In genomic region chr15:92583311-92584034, GRCh38 we compare ENCODE assay signal across 25 cellular contexts.
"Had no signal": no experiment of that assay in that cellular context is flagged by ENCODE, and none has a peak within 500 bp of the region (broad histone marks: within the 10 kb centered on the region; RNA-seq: fewer than 3 reads in every experiment).

No MANE protein-coding gene starts in this region.

- H3K36me3 Mint-ChIP-seq: naive thymus-derived CD8-positive, alpha-beta T cell; neural progenitor cell; stimulated activated naive B cell treated with anti-CD40 and anti-IgM and Interleukin-4, amounts not matched to agents 10 μg/mL and 1 μg/mL and 100 μg/mL, for 72 hours had no signal

- H3K9me3 ChIP-seq: lower lobe of right lung, neutrophil, psoas muscle, right lobe of liver, stomach, testis, thyroid gland, transverse colon, upper lobe of left lung had no signal

- ATAC-seq: lower lobe of right lung; naive thymus-derived CD8-positive, alpha-beta T cell; right lobe of liver; stimulated activated naive B cell treated with anti-CD40 and anti-IgM and Interleukin-4, amounts not matched to agents 10 μg/mL and 1 μg/mL and 100 μg/mL, for 72 hours; stimulated activated naive CD8-positive, alpha-beta T cell treated with anti-CD3 and anti-CD28 coated beads, Interleukin-15, Interleukin-2, amounts not matched to agents 100 U/mL and 50 U/mL, for 24 hours had no signal

- H3K4me1 ChIP-seq: lower lobe of right lung, parathyroid adenoma, psoas muscle, right lobe of liver, stomach, testis, thyroid gland, transverse colon, upper lobe of left lung had no signal

- H3K27ac ChIP-seq: hepatocyte, lower lobe of right lung, neural progenitor cell, neutrophil, parathyroid adenoma, psoas muscle, right lobe of liver, skin epidermis, stomach, testis, thyroid gland, transverse colon, upper lobe of left lung had no signal

- H3K27me3 ChIP-seq: hepatocyte, neural progenitor cell, neutrophil, right lobe of liver, stomach, testis, thyroid gland, transverse colon, upper lobe of left lung had no signal

- H3K4me3 ChIP-seq: hepatocyte, lower lobe of right lung, neural progenitor cell, psoas muscle, right lobe of liver, skin epidermis, stomach, testis, thyroid gland, transverse colon, upper lobe of left lung had no signal

- H3K9ac ChIP-seq: neural progenitor cell, parathyroid adenoma had no signal

- H3K4me3 Mint-ChIP-seq: naive thymus-derived CD8-positive, alpha-beta T cell; nephron progenitor cell; neural progenitor cell; stimulated activated naive B cell treated with anti-CD40 and anti-IgM and Interleukin-4, amounts not matched to agents 10 μg/mL and 1 μg/mL and 100 μg/mL, for 72 hours had no signal

- H3K27ac Mint-ChIP-seq: naive thymus-derived CD8-positive, alpha-beta T cell; nephron progenitor cell; stimulated activated naive B cell treated with anti-CD40 and anti-IgM and Interleukin-4, amounts not matched to agents 10 μg/mL and 1 μg/mL and 100 μg/mL, for 72 hours had no signal

- H3K79me2 ChIP-seq: hepatocyte, parathyroid adenoma had no signal

- H3K4me2 ChIP-seq: hepatocyte, neural progenitor cell had no signal

- H3K4me1 Mint-ChIP-seq: naive thymus-derived CD8-positive, alpha-beta T cell; stimulated activated naive B cell treated with anti-CD40 and anti-IgM and Interleukin-4, amounts not matched to agents 10 μg/mL and 1 μg/mL and 100 μg/mL, for 72 hours had no signal

- DNase-seq: islet precursor cell; lower lobe of right lung; mammary epithelial cell; mesenchymal stem cell; naive thymus-derived CD8-positive, alpha-beta T cell; nephron progenitor cell; occipital lobe; right lobe of liver; stimulated activated CD4-positive, alpha-beta T cell treated with anti-CD3 and anti-CD28 coated beads, Interleukin-12 subunit alpha, Interleukin-12 subunit beta, amount 100 ng/mL, for 4 hours; stimulated activated CD4-positive, alpha-beta T cell treated with anti-CD3 and anti-CD28 coated beads, Interleukin-15, amount 100 ng/mL, for 24 hours; stimulated activated CD4-positive, alpha-beta T cell treated with anti-CD3 and anti-CD28 coated beads, Interleukin-2, amount 100 ng/mL, for 24 hours; stimulated activated CD4-positive, alpha-beta T cell treated with anti-CD3 and anti-CD28 coated beads, Interleukin-4, amount 100 ng/mL, for 1 hour; stimulated activated naive B cell treated with anti-CD40 and anti-IgM and Interleukin-4, amounts not matched to agents 10 μg/mL and 1 μg/mL and 100 μg/mL, for 72 hours; stimulated activated naive CD8-positive, alpha-beta T cell treated with anti-CD3 and anti-CD28 coated beads, Interleukin-15, Interleukin-2, amounts not matched to agents 100 U/mL and 50 U/mL, for 24 hours; stomach; testis; thyroid gland; transverse colon had no signal

- H2AFZ ChIP-seq: hepatocyte, parathyroid adenoma had no signal

- H3K36me3 ChIP-seq: lower lobe of right lung, neural progenitor cell, neutrophil, right lobe of liver, stomach, thyroid gland, transverse colon, upper lobe of left lung had no signal
